ENCODE assay signal across 8 cellular contexts in the genomic region with DNA sequence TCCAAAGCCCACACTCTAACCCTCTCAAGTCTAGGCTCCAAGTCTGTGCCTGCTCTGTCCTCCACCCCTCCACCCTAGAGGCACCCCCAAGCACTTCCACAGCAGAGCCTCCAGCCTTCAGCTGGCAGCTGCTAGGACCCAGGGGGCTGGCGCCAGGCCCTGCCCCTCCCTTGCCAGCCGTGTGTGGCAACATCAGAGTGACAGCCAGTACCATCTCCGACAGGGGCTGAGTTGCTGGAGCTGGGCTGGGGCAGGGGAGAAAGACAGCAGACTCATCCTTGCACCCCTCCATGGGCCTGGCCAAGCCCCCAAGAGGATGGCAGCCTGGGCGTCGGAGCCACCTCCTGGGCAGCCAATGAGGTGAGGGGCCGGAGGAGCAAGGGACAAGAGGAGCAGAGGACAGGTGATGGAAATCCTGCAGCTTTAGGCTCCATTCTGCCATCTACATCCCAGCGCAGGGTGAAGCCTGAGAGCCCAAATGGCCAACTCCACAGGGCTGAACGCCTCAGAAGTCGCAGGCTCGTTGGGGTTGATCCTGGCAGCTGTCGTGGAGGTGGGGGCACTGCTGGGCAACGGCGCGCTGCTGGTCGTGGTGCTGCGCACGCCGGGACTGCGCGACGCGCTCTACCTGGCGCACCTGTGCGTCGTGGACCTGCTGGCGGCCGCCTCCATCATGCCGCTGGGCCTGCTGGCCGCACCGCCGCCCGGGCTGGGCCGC. TPM values are rescaled to one million over a fixed set of nuclear protein-coding genes. Genes with fewer than 3 reads are reported as not detected.
DNase-seq lines count a peak whose midpoint lies in the region; ATAC-seq and TF ChIP-seq lines count a peak whose summit lies in the region.
"Had no signal": no experiment of that assay in that cellular context is flagged by ENCODE, and none has a peak within 500 bp of the region (broad histone marks: within the 10 kb centered on the region; RNA-seq: fewer than 3 reads in every experiment).

A gene with protein sequence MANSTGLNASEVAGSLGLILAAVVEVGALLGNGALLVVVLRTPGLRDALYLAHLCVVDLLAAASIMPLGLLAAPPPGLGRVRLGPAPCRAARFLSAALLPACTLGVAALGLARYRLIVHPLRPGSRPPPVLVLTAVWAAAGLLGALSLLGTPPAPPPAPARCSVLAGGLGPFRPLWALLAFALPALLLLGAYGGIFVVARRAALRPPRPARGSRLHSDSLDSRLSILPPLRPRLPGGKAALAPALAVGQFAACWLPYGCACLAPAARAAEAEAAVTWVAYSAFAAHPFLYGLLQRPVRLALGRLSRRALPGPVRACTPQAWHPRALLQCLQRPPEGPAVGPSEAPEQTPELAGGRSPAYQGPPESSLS (plus strand): TSS at position 207 of the 718 bp plus-strand sequence. CDS start 272 bp downstream, at position 479.

- no peak for TF ChIP-seq CTCF in MM.1S (IDR thresholded peaks at IDR 0.05; ENCODE audit: low read length)
- no peak for TF ChIP-seq CTCF in choroid plexus epithelial cell (conservative IDR thresholded peaks at IDR 0.05; ENCODE audit: low read depth, low read length)
- no peak for TF ChIP-seq CTCF in lower leg skin (IDR thresholded peaks at IDR 0.05)

- H3K4me1 ChIP-seq in MM.1S (ENCODE audit: low read length), result no peaks in the 10 kb centered on the region
- peaks cover 3 to 17% (median 15%) of the 10 kb centered on the region in 5 donors for H3K4me1 ChIP-seq in subcutaneous abdominal adipose tissue (ENCODE audit: control insufficient read depth in 5 of 5, insufficient read depth in 5 of 5, low read length in 5 of 5)

- no peaks in the 10 kb centered on the region for H3F3A ChIP-seq in MM.1S (ENCODE audit: insufficient read depth, low read length)

- TF ChIP-seq POLR2A in lower leg skin (IDR thresholded peaks at IDR 0.05), result no peak

- no peaks in the 10 kb centered on the region for H3K9me2 ChIP-seq in MM.1S (replicated peaks; ENCODE audit: insufficient read depth, low read length)

- no peaks in the 10 kb centered on the region for H3K36me3 ChIP-seq in MM.1S (replicated peaks; ENCODE audit: insufficient read depth, low read length)
- peaks cover 0 to 29% (median 20%) of the 10 kb centered on the region in 5 donors for H3K36me3 ChIP-seq in subcutaneous abdominal adipose tissue (ENCODE audit: control insufficient read depth in 5 of 5, insufficient read depth in 5 of 5, low read length in 5 of 5)

- no peak within 1 kb of the TSS for H3K9ac ChIP-seq in MM.1S (ENCODE audit: low read length)
- H3K9ac ChIP-seq in subcutaneous abdominal adipose tissue (ENCODE audit: low read length in 5 of 5), result peak within 1 kb of the TSS in 3 of 5 donors; percentile 21 to 53 (median 23)

- H2AFZ ChIP-seq in MM.1S (ENCODE audit: low read length), result no peak within 1 kb of the TSS

- H3K27me3 ChIP-seq in MM.1S (replicated peaks; ENCODE audit: insufficient read depth, low read length) (peaks cover 12% of the 10 kb centered on the region; the same call in 1 of the 2 replicates), subcutaneous abdominal adipose tissue (ENCODE audit: control insufficient read depth in 5 of 5, insufficient read depth in 4 of 5, low read length in 5 of 5) (no peaks in the 10 kb centered on the region)

- H3K9me3 ChIP-seq in MM.1S (replicated peaks; ENCODE audit: insufficient read depth, low read length) (no peaks in the 10 kb centered on the region), subcutaneous abdominal adipose tissue (ENCODE audit: control insufficient read depth in 5 of 5, low read length in 5 of 5) (no peaks in the 10 kb centered on the region)

- no peak within 1 kb of the TSS for H3K27ac ChIP-seq in MM.1S (ENCODE audit: low read length)
- no peak within 1 kb of the TSS for H3K27ac ChIP-seq in subcutaneous abdominal adipose tissue (ENCODE audit: low read depth, low read length)

- no peak for ATAC-seq in GM19035 (IDR thresholded peaks at IDR 0.05; ENCODE audit: unreplicated experiment)

- intact Hi-C loops in lower leg skin (cut with DNase I; ENCODE audit: low total_unique reads), result loop anchor here (5.0 kb wide), 1 partner anchor 1637 kb away; no protein-coding TSS in a partner anchor

- H3K4me3 ChIP-seq in MM.1S (ENCODE audit: low read length) (no peak within 1 kb of the TSS), choroid plexus epithelial cell (ENCODE audit: low read depth, low read length) (peak within 1 kb of the TSS; percentile 37), lower leg skin (ENCODE audit: low read depth, poor library complexity, severe bottlenecking) (peak within 1 kb of the TSS; percentile 8), subcutaneous abdominal adipose tissue (ENCODE audit: low read depth in 1 of 5, low read length in 5 of 5) (peak within 1 kb of the TSS in 4 of 5 donors; percentile 39 to 57 (median 48))

- DNase-seq in MM.1S (no peak), choroid plexus epithelial cell (ENCODE audit: low read depth) (no peak), lower leg skin (ENCODE audit: low spot score in 2 of 2) (peak in 1 of 2 donors; percentile 85), NOMO-1 treated with dmso at 0.1 percent for 144 hours (lab: John Stamatoyannopoulos, UW; ENCODE audit: unreplicated experiment) (no peak)
- DNase-seq in NK-92 treated with Interleukin-12 subunit alpha and Interleukin-12 subunit beta, amount 100 ng/mL, for 24 hours (lab: John Stamatoyannopoulos, UW), result no peak
- DNase-seq: Karpas-422 had no signal

- 0 out of 2 replicates have a peak within 1 kb of the TSS, but pooled peaks have one; percentile 15 for H3K4me2 ChIP-seq in MM.1S (ENCODE audit: low read depth, low read length)

- no peaks in the 10 kb centered on the region for H4K20me1 ChIP-seq in MM.1S (ENCODE audit: insufficient read depth, low read length)

- H3K79me2 ChIP-seq in MM.1S (ENCODE audit: low read length), result no peaks in the 10 kb centered on the region

- WGBS in lower leg skin, 2 donors, result 20 to 56% methylated on average over 7 to 33 of the region's 33 CpGs

RNA-seq across cellular contexts. Expression of the gene that starts here (rescaled TPM):
- not detected for total RNA-seq in lower leg skin
